Comparison of ENCODE assay signal across 21 cellular contexts in genomic region chr14:81351205-81351604, GRCh38. TPM values are rescaled to one million over a fixed set of nuclear protein-coding genes. Genes with fewer than 3 reads are reported as not detected.
DNase-seq lines count a peak whose midpoint lies in the region; ATAC-seq, FAIRE-seq and TF ChIP-seq lines count a peak whose summit lies in the region.
"Had no signal": no experiment of that assay in that cellular context is flagged by ENCODE, and none has a peak within 500 bp of the region (broad histone marks: within the 10 kb centered on the region; RNA-seq: fewer than 3 reads in every experiment).

No MANE protein-coding gene starts in this region.

- peaks cover 7% of the 10 kb centered on the region for H3K36me3 Mint-ChIP-seq in progenitor cell of endocrine pancreas (ENCODE audit: insufficient read depth)

- ATAC-seq in HepG2 (no peak), right lobe of liver (no peak)
- ATAC-seq: A549 had no signal

- H3K4me1 Mint-ChIP-seq in progenitor cell of endocrine pancreas (ENCODE audit: low read depth), result no peaks in the 10 kb centered on the region
- H3K4me1 Mint-ChIP-seq: CD4-positive, alpha-beta memory T cell had no signal

- POLR2A ChIA-PET in HepG2 (lab: Yijun Ruan, JAX), result no interaction called here

- DNase-seq in HepG2 (ENCODE audit: low spot score) (no peak), right lobe of liver (no peak), caudate nucleus (lab: John Stamatoyannopoulos, UW) (no peak), progenitor cell of endocrine pancreas (ENCODE audit: low spot score, unreplicated experiment) (no peak), ureter (ENCODE audit: low spot score) (no peak), mesenteric fat pad (ENCODE audit: low spot score) (no peak)
- DNase-seq: 8988T; ACHN; C1 segment of cervical spinal cord; Calu3; CD4-positive, alpha-beta memory T cell; COR-L47; DND-41; GOT3; HFFc6 had no signal

- TF ChIP-seq RAD21 in HepG2 (CRISPR knock-in tag; IDR thresholded peaks at IDR 0.05), result no peak

- H3K9me3 ChIP-seq in HepG2 (ENCODE audit: low read length), result no peaks in the 10 kb centered on the region; the same call in 1 of the 2 replicates
- H3K9me3 ChIP-seq in right lobe of liver, result no peaks in the 10 kb centered on the region
- H3K9me3 ChIP-seq: A549, HAP-1 had no signal

- in situ Hi-C loops in HepG2 (cut with HindIII; ENCODE audit: extremely low pct_ligation_motif_present, low pct_unique_long_range_greater_than_20kb), result no loop called here

- H3K9ac ChIP-seq in HepG2 (ENCODE audit: insufficient read depth, low read depth, low read length), result no peak overlapping the region

- TF ChIP-seq POLR2A in HepG2 (IDR thresholded peaks at IDR 0.05; ENCODE audit: insufficient read depth in 1 of 2, low read depth in 2 of 2, low read length in 2 of 2), result no peak
- TF ChIP-seq POLR2A in right lobe of liver (IDR thresholded peaks at IDR 0.05), result no peak

- intact Hi-C loops in HepG2 (cut with micrococcal nuclease; ENCODE audit: unreplicated experiment) (no loop called here), right lobe of liver (cut with DNase I) (no loop called here)

- no peaks in the 10 kb centered on the region for H3K36me3 ChIP-seq in HepG2 (replicated peaks in 1 of 2; ENCODE audit: control insufficient read depth in 1 of 2, insufficient read depth in 2 of 2, low read length in 2 of 2)
- H3K36me3 ChIP-seq in right lobe of liver, result no peaks in the 10 kb centered on the region
- H3K36me3 ChIP-seq: HAP-1 had no signal

- no peak overlapping the region for H2AFZ ChIP-seq in HepG2 (ENCODE audit: low read length)

- H3K4me3 ChIP-seq in HepG2 (replicated peaks in 1 of 3; ENCODE audit: insufficient read depth in 1 of 3, low read depth in 2 of 3, low read length in 3 of 3), result no peak overlapping the region
- no peak overlapping the region for H3K4me3 ChIP-seq in right lobe of liver
- H3K4me3 ChIP-seq: A549, HAP-1 had no signal

- H3K4me3 Mint-ChIP-seq in progenitor cell of endocrine pancreas (ENCODE audit: low read depth), result no peak overlapping the region
- H3K4me3 Mint-ChIP-seq: CD4-positive, alpha-beta memory T cell; HFFc6 had no signal

- H3K27me3 Mint-ChIP-seq in progenitor cell of endocrine pancreas, result no peaks in the 10 kb centered on the region

- H3K27ac ChIP-seq in HepG2 (ENCODE audit: extremely low read length, insufficient read depth, low read length) (no peak overlapping the region), right lobe of liver (no peak overlapping the region), caudate nucleus (ENCODE audit: low read depth, low read length) (peak overlapping the region; percentile 48)
- H3K27ac ChIP-seq: A549 had no signal

- TF ChIP-seq EP300 in HepG2 (IDR thresholded peaks at IDR 0.05; ENCODE audit: low read depth in 2 of 2, low read length in 2 of 2), result no peak
- TF ChIP-seq EP300 in HepG2 (CRISPR knock-in tag; IDR thresholded peaks at IDR 0.05; ENCODE audit: borderline replicate concordance), result no peak

- no peaks in the 10 kb centered on the region for H4K20me1 ChIP-seq in HepG2 (ENCODE audit: insufficient read depth, low read length)

- TF ChIP-seq CTCF in HepG2 (CRISPR knock-in tag; IDR thresholded peaks at IDR 0.05), result no peak
- no peak for TF ChIP-seq CTCF in right lobe of liver (IDR thresholded peaks at IDR 0.05)
- TF ChIP-seq CTCF in progenitor cell of endocrine pancreas (IDR thresholded peaks at IDR 0.05; ENCODE audit: unreplicated experiment), result no peak

- peaks cover 20% of the 10 kb centered on the region for H3K9me3 Mint-ChIP-seq in progenitor cell of endocrine pancreas (ENCODE audit: low read depth)

- H3K4me1 ChIP-seq in HepG2 (ENCODE audit: insufficient read depth, low read length), result no peaks in the 10 kb centered on the region
- no peaks in the 10 kb centered on the region for H3K4me1 ChIP-seq in right lobe of liver
- H3K4me1 ChIP-seq: A549, HAP-1 had no signal

- no peak for FAIRE-seq in HepG2 (lab: Jason Lieb, UNC)
- FAIRE-seq: A549, G401.6, GM12892, H54 had no signal

- peak overlapping the region; percentile 14 for H3K27ac Mint-ChIP-seq in progenitor cell of endocrine pancreas
- H3K27ac Mint-ChIP-seq: CD4-positive, alpha-beta memory T cell; HFFc6 had no signal

- no peaks in the 10 kb centered on the region for H3K79me2 ChIP-seq in HepG2 (ENCODE audit: insufficient read depth, low read length)

- CTCF ChIA-PET in HepG2 (lab: Yijun Ruan, JAX; ENCODE audit: low intra/inter-chr PET ratio, low total read pairs), result no interaction called here

- H3K27me3 ChIP-seq in HepG2 (ENCODE audit: control insufficient read depth in 1 of 2, insufficient read depth in 2 of 2, low read length in 2 of 2) (no peaks in the 10 kb centered on the region), right lobe of liver (no peaks in the 10 kb centered on the region)

- H3K4me2 ChIP-seq in HepG2 (ENCODE audit: low read depth, low read length), result no peak overlapping the region
- H3K4me2 ChIP-seq: A549 had no signal

- BruUV-seq in HepG2 (replicated peaks; lab: Mats Ljungman, UMichigan), result no TSS peak

TF ChIP-seq in HepG2, 621 proteins besides CTCF, POLR2A, EP300 and RAD21:
- TF ChIP-seq ZNF7 (CRISPR knock-in tag; IDR thresholded peaks at IDR 0.05) (peak; percentile 91), RORA (CRISPR knock-in tag; IDR thresholded peaks at IDR 0.05) (no peak)

RNA-seq across cellular contexts. Expression of gene STON2, which starts 48.9 kb away (rescaled TPM):
- 11.0 and 13.8 TPM in 2 replicates for total RNA-seq in HepG2 (2016; rRNA removed; fragmentation: Illumina TruSeq; extraction: Trizol)
- 1.8 and 2.0 TPM in 2 replicates for total RNA-seq in HepG2 (2016; cell fraction: cytosol; rRNA removed; fragmentation: Illumina TruSeq; extraction: Trizol; ENCODE audit: low read depth)
- 10.5 and 13.2 TPM in 2 replicates for total RNA-seq in HepG2 (2016; cell fraction: insoluble cytoplasmic fraction; rRNA removed; fragmentation: Illumina TruSeq; extraction: Trizol)
- total RNA-seq in HepG2 (2016; cell fraction: membrane; rRNA removed; fragmentation: Illumina TruSeq; extraction: Trizol), result 3.1 and 3.8 TPM in 2 replicates
- total RNA-seq in HepG2 (2016; cell fraction: nucleus; rRNA removed; fragmentation: Illumina TruSeq; extraction: Trizol), result 12.7 and 16.5 TPM in 2 replicates
- 2.1 and 2.4 TPM in 2 replicates for polyA plus RNA-seq in HepG2 (2011; rRNA removed)
- polyA plus RNA-seq in HepG2 (2011; cell fraction: cytosol; rRNA removed), result 0.71 and 1.6 TPM in 2 replicates
- 2.0 and 3.8 TPM in 2 replicates for polyA plus RNA-seq in HepG2 (2011; cell fraction: nucleus; rRNA removed)
- polyA plus RNA-seq in HepG2 (2012), result 1.3 and 1.6 TPM in 2 replicates
- polyA plus RNA-seq in HepG2 (2016; cell fraction: cytosol; fragmentation: Illumina TruSeq; extraction: Trizol; ENCODE audit: low read depth), result 0.23 and 0.43 TPM in 2 replicates
- 2.4 TPM in 2 replicates for polyA plus RNA-seq in HepG2 (2016; cell fraction: insoluble cytoplasmic fraction; fragmentation: Illumina TruSeq; extraction: Trizol; ENCODE audit: low read depth)
- 0.57 and 0.77 TPM in 2 replicates for polyA plus RNA-seq in HepG2 (2016; cell fraction: membrane; fragmentation: Illumina TruSeq; extraction: Trizol; ENCODE audit: low read depth)
- polyA plus RNA-seq in HepG2 (2016; cell fraction: nucleus; fragmentation: Illumina TruSeq; extraction: Trizol; ENCODE audit: insufficient read depth, low read depth), result 2.7 and 4.2 TPM in 2 replicates
- polyA minus RNA-seq in HepG2 (2011; rRNA and poly(A)+ RNA removed; ENCODE audit: low replicate concordance), result 15.1 and 91.4 TPM in 2 replicates
- polyA minus RNA-seq in HepG2 (2011; cell fraction: cytosol; rRNA and poly(A)+ RNA removed), result 6.2 and 6.7 TPM in 2 replicates
- polyA minus RNA-seq in HepG2 (2011; cell fraction: nucleus; rRNA and poly(A)+ RNA removed), result 14.8 and 17.2 TPM in 2 replicates
- total RNA-seq in right lobe of liver, result 10 to 100 TPM in 3 of 6 experiments, 1 to 10 TPM in 3; 4.9 to 23.7 (median 10.7) TPM
- total RNA-seq in progenitor cell of endocrine pancreas, result 73.6 and 77.2 TPM in 2 replicates
- 61.4 TPM for total RNA-seq in ureter
- total RNA-seq in mesenteric fat pad, result 20.8 TPM
- total RNA-seq: CD4-positive, alpha-beta memory T cell; HFFc6 had no signal
- polyA plus RNA-seq: BJ; CD4-positive, alpha-beta memory T cell had no signal
